Comparison of ENCODE assay signal across 32 cellular contexts in the genomic region with DNA sequence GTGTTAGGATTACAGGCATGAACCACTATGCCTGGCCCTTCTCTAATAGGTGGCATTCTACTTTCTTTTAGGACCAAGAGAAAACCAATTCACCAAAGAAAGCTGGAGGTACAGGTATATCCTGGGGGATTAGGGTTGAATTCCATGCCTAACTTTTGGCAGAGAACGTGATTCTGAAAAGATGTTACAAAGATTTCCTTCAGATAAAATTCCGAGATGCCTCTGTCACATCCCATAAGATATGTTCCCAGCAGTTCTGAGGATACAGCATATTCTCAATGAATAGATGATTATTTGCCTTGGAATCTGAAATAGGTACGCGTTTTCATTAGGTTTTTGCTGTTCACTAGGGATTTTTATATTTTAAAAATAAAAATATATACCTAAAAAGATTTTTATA.
"Had no signal": no experiment of that assay in that cellular context is flagged by ENCODE, and none has a peak within 500 bp of the region (broad histone marks: within the 10 kb centered on the region; RNA-seq: fewer than 3 reads in every experiment).

No MANE protein-coding gene starts in this region.

- DNase-seq: activated CD4-positive, alpha-beta T cell treated with anti-CD3 and anti-CD28 coated beads for 1 hour; activated CD4-positive, alpha-beta T cell treated with anti-CD3 and anti-CD28 coated beads, Interleukin-2, amount 10 ng/mL, durations not matched to agents 24 days and 14 days; activated CD4-positive, alpha-beta T cell treated with anti-CD3 and anti-CD28 coated beads, Interleukin-2, amount 50 U/mL, for 4 hours; activated CD4-positive, CD25-positive, alpha-beta regulatory T cell; activated CD8-positive, alpha-beta T cell treated with anti-CD3 and anti-CD28 coated beads for 36 hours; activated effector memory CD4-positive, alpha-beta T cell treated with anti-CD3 and anti-CD28 coated beads, Interleukin-2, amount 50 U/mL, for 16 hours; activated naive CD4-positive, alpha-beta T cell; activated naive CD4-positive, alpha-beta T cell treated with anti-CD3 and anti-CD28 coated beads, Interleukin-2, amount 50 U/mL, for 16 hours; activated naive CD8-positive, alpha-beta T cell treated with anti-CD3 and anti-CD28 coated beads for 36 hours; activated T-cell treated with anti-CD3 and anti-CD28 coated beads, Interleukin-2, amount 50 U/mL, for 1 hour; activated T-cell treated with anti-CD3 and anti-CD28 coated beads, Interleukin-2, amount 50 U/mL, for 72 hours; amniotic stem cell; Kasumi-1; KG1; NCI-H1092 treated with DMSO at 0.1 percent for 48 hours; NCI-H1417; NCI-H146; NCI-H187; NCI-H2081; NCI-H2171 treated with DMSO at 0.1 percent for 48 hours; NCI-H2227 treated with DMSO at 0.1 percent for 48 hours; NCI-H526; NCI-H748 treated with DMSO at 0.1 percent for 48 hours; OCI-M1; SHP77 treated with DMSO at 0.1 percent for 48 hours; T1000; WERI-Rb-1 had no signal

- H3K27ac ChIP-seq: ascending aorta, cardiac muscle cell, SJSA1, WERI-Rb-1 had no signal

- H3K9me3 ChIP-seq: ascending aorta, SJSA1 had no signal

- H3K27me3 ChIP-seq: ascending aorta, cardiac muscle cell, SJSA1 had no signal

- H3K4me1 ChIP-seq: ascending aorta had no signal

- H3K36me3 ChIP-seq: ascending aorta, cardiac muscle cell, SJSA1, WERI-Rb-1 had no signal

- H3K4me3 ChIP-seq: ascending aorta, cardiac muscle cell, SJSA1 had no signal

- ATAC-seq: activated CD8-positive, alpha-beta T cell treated with anti-CD3 and anti-CD28 coated beads for 36 hours; activated T-cell treated with anti-CD3 and anti-CD28 coated beads, Interleukin-2, amount 50 U/mL, for 72 hours; activated T-helper 17 cell treated with anti-CD3 and anti-CD28 coated beads, Interleukin-2, amount 50 U/mL, for 72 hours; Panc1 had no signal
